1 cellular context compared by ENCODE assay signal in the genomic region with DNA sequence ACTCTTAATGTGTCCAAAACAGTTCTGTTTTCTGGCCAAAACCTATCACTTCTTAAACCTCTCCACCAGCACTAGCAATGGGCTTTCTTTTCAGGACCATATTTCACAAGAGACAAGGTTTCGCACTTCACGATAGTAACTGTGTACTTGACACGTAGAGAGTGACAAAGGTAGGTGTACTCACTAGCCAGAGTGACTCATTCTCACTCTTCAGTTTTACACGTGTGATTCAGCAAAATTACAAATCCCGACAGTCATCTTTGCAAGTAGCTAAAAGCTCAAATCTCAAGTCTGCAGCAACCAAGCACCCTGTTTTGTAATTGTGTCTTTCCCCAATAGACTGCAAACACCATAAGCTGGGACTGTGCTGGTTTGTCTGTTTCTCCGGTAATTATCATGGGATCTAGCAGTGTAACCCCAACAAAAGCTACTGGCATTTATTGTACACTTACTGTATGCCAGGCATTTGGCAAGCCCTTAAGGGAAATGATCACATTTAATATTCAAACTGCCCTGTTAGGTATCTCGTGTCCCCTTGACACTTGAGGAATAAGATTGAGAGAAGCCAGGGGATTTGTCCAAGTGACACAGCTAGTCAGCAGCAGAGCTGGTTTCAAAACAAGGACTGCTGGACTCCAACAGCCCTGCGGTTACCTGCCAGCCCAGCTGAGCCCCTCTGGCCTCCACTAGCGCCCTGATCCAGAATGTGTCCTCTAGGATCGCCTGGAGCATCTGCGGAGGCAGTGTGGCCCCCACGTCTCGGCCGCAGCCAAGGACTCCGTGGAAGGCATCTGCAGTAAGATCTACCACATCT.
TF ChIP-seq lines count a peak whose summit lies in the region.

No MANE protein-coding gene starts in this region.

TF ChIP-seq in GM23338, 12 proteins besides CTCF, POLR2A, EP300 and RAD21:
- TF ChIP-seq, protein P1, sequence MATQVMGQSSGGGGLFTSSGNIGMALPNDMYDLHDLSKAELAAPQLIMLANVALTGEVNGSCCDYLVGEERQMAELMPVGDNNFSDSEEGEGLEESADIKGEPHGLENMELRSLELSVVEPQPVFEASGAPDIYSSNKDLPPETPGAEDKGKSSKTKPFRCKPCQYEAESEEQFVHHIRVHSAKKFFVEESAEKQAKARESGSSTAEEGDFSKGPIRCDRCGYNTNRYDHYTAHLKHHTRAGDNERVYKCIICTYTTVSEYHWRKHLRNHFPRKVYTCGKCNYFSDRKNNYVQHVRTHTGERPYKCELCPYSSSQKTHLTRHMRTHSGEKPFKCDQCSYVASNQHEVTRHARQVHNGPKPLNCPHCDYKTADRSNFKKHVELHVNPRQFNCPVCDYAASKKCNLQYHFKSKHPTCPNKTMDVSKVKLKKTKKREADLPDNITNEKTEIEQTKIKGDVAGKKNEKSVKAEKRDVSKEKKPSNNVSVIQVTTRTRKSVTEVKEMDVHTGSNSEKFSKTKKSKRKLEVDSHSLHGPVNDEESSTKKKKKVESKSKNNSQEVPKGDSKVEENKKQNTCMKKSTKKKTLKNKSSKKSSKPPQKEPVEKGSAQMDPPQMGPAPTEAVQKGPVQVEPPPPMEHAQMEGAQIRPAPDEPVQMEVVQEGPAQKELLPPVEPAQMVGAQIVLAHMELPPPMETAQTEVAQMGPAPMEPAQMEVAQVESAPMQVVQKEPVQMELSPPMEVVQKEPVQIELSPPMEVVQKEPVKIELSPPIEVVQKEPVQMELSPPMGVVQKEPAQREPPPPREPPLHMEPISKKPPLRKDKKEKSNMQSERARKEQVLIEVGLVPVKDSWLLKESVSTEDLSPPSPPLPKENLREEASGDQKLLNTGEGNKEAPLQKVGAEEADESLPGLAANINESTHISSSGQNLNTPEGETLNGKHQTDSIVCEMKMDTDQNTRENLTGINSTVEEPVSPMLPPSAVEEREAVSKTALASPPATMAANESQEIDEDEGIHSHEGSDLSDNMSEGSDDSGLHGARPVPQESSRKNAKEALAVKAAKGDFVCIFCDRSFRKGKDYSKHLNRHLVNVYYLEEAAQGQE (IDR thresholded peaks at IDR 0.05; ENCODE audit: unreplicated experiment), result no peak
- TF ChIP-seq ZNF114 (CRISPR knock-in tag; IDR thresholded peaks at IDR 0.05), result no peak
- TF ChIP-seq EZH2phosphoT487 (IDR thresholded peaks at IDR 0.05; ENCODE audit: unreplicated experiment), result no peak
- no peak for TF ChIP-seq ZNF331 (CRISPR knock-in tag; IDR thresholded peaks at IDR 0.05; ENCODE audit: low read depth)
- TF ChIP-seq ZNF462 (CRISPR knock-in tag; IDR thresholded peaks at IDR 0.05), result no peak
- TF ChIP-seq EZH2 (IDR thresholded peaks at IDR 0.05; ENCODE audit: low read depth, unreplicated experiment), result no peak
- TF ChIP-seq STAT1 (IDR thresholded peaks at IDR 0.05; ENCODE audit: unreplicated experiment), result no peak
